ENCODE assay signal across 1 cellular context in the genomic region with DNA sequence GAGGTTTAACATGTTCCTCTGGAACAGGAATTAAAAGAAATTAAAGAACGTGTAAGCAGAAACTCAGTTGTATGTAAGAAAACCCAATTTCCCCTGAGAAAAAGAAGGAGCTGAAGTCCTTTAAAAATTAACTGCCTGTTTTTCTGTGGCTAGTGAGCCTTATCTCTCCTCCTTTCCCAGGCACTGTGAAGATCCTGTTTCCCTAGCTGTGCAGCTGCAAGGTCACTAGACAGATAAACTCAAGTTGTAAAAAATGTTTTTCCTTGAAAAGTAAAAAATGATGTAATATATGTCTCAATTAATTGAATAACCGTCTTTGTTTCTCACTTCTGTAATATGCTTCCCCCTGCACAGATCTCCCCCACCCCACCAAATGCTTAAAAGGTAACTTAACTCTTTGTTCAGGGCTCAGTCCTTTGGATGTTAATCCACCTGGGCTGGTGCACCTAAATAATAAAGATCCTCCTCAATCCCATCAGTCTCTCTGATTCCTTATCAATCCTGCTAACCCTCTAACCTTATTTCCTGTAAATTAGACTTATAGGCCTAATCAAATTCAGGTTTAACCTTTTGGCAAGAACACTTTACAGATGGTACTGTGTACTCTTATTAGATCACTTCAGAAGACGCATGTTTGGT. TPM values are rescaled to one million over a fixed set of nuclear protein-coding genes. Genes with fewer than 3 reads are reported as not detected.
"Had no signal": no experiment of that assay in that cellular context is flagged by ENCODE, and none has a peak within 500 bp of the region (broad histone marks: within the 10 kb centered on the region; RNA-seq: fewer than 3 reads in every experiment).

No MANE protein-coding gene starts in this region.

RNA-seq across cellular contexts. Expression of a gene that starts 58.4 kb away (rescaled TPM):
- polyA plus RNA-seq: neural cell had no signal
